Comparison of ENCODE assay signal across 8 cellular contexts in genomic region chr17:36703860-36704266, GRCh38.
A peak's percentile ranks its signal among the peaks of the same experiment; 100 is the strongest.
DNase-seq lines count a peak whose midpoint lies in the region; ATAC-seq and TF ChIP-seq lines count a peak whose summit lies in the region.

No MANE protein-coding gene starts in this region.

- peak; percentile 88 for DNase-seq in Calu3
- DNase-seq in MM.1S = peak; percentile 46
- peak; percentile 16 for DNase-seq in activated T-cell treated with anti-CD3 and anti-CD28 coated beads, Interleukin-2, amount 50 U/mL, for 4 hours
- peak in 41 of 42 donors; percentile 14 to 70 (median 46) for DNase-seq in head of caudate nucleus
- peak; percentile 54 for DNase-seq in stimulated activated CD4-positive, alpha-beta T cell treated with anti-CD3 and anti-CD28 coated beads, Interleukin-12 subunit alpha, Interleukin-12 subunit beta, amount 100 ng/mL, for 4 hours
- DNase-seq in middle frontal gyrus (ENCODE audit: extremely low spot score, low spot score) = no peak

- H3K36me3 ChIP-seq in MM.1S (replicated peaks; ENCODE audit: insufficient read depth, low read length) = no peaks in the 10 kb centered on the region

- H3K4me1 Mint-ChIP-seq in Calu3 (ENCODE audit: low read depth, unreplicated experiment) = no peaks in the 10 kb centered on the region
- no peaks in the 10 kb centered on the region for H3K4me1 Mint-ChIP-seq in activated T-cell treated with anti-CD3 and anti-CD28 coated beads, Interleukin-2, amount 50 U/mL, for 4 hours (ENCODE audit: low read depth)

- H3K27me3 ChIP-seq in MM.1S (replicated peaks; ENCODE audit: insufficient read depth, low read length) = peaks cover 26% of the 10 kb centered on the region

- no peak overlapping the region for H3K27ac Mint-ChIP-seq in Calu3 (ENCODE audit: unreplicated experiment)

- H3F3A ChIP-seq in MM.1S (ENCODE audit: insufficient read depth, low read length) = no peaks in the 10 kb centered on the region

- ATAC-seq in activated T-cell treated with anti-CD3 and anti-CD28 coated beads, Interleukin-2, amount 50 U/mL, for 4 hours = peak; percentile 57 to 69
- ATAC-seq in GM21515 (IDR thresholded peaks at IDR 0.05; ENCODE audit: unreplicated experiment) (no peak), GM19463 (IDR thresholded peaks at IDR 0.05; ENCODE audit: unreplicated experiment) (no peak)

- peaks cover 100% of the 10 kb centered on the region for H3K27me3 Mint-ChIP-seq in Calu3 (ENCODE audit: unreplicated experiment)
- peaks cover 55% of the 10 kb centered on the region for H3K27me3 Mint-ChIP-seq in activated T-cell treated with anti-CD3 and anti-CD28 coated beads, Interleukin-2, amount 50 U/mL, for 4 hours (ENCODE audit: low read depth)

- H3K36me3 Mint-ChIP-seq in Calu3 (ENCODE audit: insufficient read depth, unreplicated experiment) = no peaks in the 10 kb centered on the region
- no peaks in the 10 kb centered on the region for H3K36me3 Mint-ChIP-seq in activated T-cell treated with anti-CD3 and anti-CD28 coated beads, Interleukin-2, amount 50 U/mL, for 4 hours (ENCODE audit: insufficient read depth)

- H3K9ac ChIP-seq in MM.1S (ENCODE audit: low read length) = no peak overlapping the region

- H2AFZ ChIP-seq in MM.1S (ENCODE audit: low read length) = no peak overlapping the region

- no peaks in the 10 kb centered on the region for H3K79me2 ChIP-seq in MM.1S (ENCODE audit: low read length)

- no peak overlapping the region for H3K4me3 ChIP-seq in MM.1S (ENCODE audit: low read length)

- no peak overlapping the region for H3K4me2 ChIP-seq in MM.1S (ENCODE audit: low read depth, low read length)

- no peaks in the 10 kb centered on the region for H3K4me1 ChIP-seq in MM.1S (ENCODE audit: low read length)

- no peaks in the 10 kb centered on the region for H3K9me3 Mint-ChIP-seq in Calu3 (ENCODE audit: low read depth, unreplicated experiment)
- no peaks in the 10 kb centered on the region for H3K9me3 Mint-ChIP-seq in activated T-cell treated with anti-CD3 and anti-CD28 coated beads, Interleukin-2, amount 50 U/mL, for 4 hours

- no peaks in the 10 kb centered on the region for H3K9me2 ChIP-seq in MM.1S (replicated peaks; ENCODE audit: insufficient read depth, low read length)

- H3K9me3 ChIP-seq in MM.1S (replicated peaks; ENCODE audit: insufficient read depth, low read length) = no peaks in the 10 kb centered on the region

- no peak overlapping the region for H3K27ac ChIP-seq in MM.1S (ENCODE audit: low read length)

- H3K4me3 Mint-ChIP-seq in Calu3 (ENCODE audit: low read depth, unreplicated experiment) = no peak overlapping the region
- no peak overlapping the region for H3K4me3 Mint-ChIP-seq in activated T-cell treated with anti-CD3 and anti-CD28 coated beads, Interleukin-2, amount 50 U/mL, for 4 hours

- CTCF ChIA-PET in Calu3 (lab: Charles Lee) = interaction anchor here (1.3 kb wide), 1 partner anchor 101 kb away, joined by 4 read pairs; no protein-coding TSS in a partner anchor

- TF ChIP-seq CTCF in Calu3 (IDR thresholded peaks at IDR 0.05; ENCODE audit: unreplicated experiment) (no peak), MM.1S (IDR thresholded peaks at IDR 0.05; ENCODE audit: low read length) (no peak)

- intact Hi-C loops in Calu3 (cut with micrococcal nuclease; ENCODE audit: unreplicated experiment) = no loop called here
- intact Hi-C loops in head of caudate nucleus (cut with DNase I) = no loop called here

- H4K20me1 ChIP-seq in MM.1S (ENCODE audit: insufficient read depth, low read length) = no peaks in the 10 kb centered on the region

- BruUV-seq in Calu3 (replicated peaks; lab: Mats Ljungman, UMichigan) = no TSS peak

Comparison
In these comparisons a context has a peak if more than half of its experiments do, and no peak if none do; other contexts are left out.
1. ATAC-seq: peak in activated T-cell treated with anti-CD3 and anti-CD28 coated beads, Interleukin-2, amount 50 U/mL, for 4 hours (2 of 2); none in GM21515 (single experiment) and GM19463 (single experiment).